Comparison of ENCODE assay signal across 10 cellular contexts in the genomic region with DNA sequence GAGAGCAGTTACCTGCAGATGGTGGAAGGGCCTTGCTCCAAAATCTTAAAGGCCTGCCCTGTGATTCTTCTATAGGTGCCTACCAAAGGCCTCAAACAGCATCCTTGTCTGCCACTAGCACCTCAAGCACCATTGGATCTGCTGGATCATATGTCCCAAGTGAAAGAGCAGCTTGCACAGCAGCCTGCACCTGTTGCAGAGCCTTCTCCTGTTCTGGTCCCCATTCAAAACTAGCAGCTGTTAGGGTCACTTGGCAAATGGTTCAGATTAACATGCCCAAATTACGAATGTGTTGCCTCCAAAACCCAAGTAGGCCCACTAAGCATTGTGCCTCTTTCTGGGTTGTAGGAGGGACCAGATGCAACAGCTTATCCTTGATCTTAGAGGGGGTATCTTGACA.
"Had no signal": no experiment of that assay in that cellular context is flagged by ENCODE, and none has a peak within 500 bp of the region (broad histone marks: within the 10 kb centered on the region; RNA-seq: fewer than 3 reads in every experiment).

No MANE protein-coding gene starts in this region.

- H3K27ac Mint-ChIP-seq: GM23338, H9, HFFc6 had no signal

- H3K27ac ChIP-seq: GM23248 had no signal

- H2AFZ ChIP-seq: GM23248, GM23338 had no signal

- H3K4me1 ChIP-seq: HAP-1 had no signal

- H3K36me3 ChIP-seq: HAP-1 had no signal

- H3K9me3 Mint-ChIP-seq: GM23338, H9 had no signal

- H3K9ac ChIP-seq: GM23248 had no signal

- H3K9me3 ChIP-seq: HAP-1 had no signal

- H3K4me1 Mint-ChIP-seq: GM23338, H9 had no signal

- FAIRE-seq: H1, H54 had no signal

- H3K4me3 ChIP-seq: GM23248, GM23338, HAP-1 had no signal

- ATAC-seq: GM23338, HCT116 had no signal

- H3K4me3 Mint-ChIP-seq: GM23338, H9, HFFc6 had no signal

- H3K4me2 ChIP-seq: GM23338 had no signal

- DNase-seq: GM23248, H7, H9, HCEC 1CT, HFFc6 had no signal
